In the genomic region with DNA sequence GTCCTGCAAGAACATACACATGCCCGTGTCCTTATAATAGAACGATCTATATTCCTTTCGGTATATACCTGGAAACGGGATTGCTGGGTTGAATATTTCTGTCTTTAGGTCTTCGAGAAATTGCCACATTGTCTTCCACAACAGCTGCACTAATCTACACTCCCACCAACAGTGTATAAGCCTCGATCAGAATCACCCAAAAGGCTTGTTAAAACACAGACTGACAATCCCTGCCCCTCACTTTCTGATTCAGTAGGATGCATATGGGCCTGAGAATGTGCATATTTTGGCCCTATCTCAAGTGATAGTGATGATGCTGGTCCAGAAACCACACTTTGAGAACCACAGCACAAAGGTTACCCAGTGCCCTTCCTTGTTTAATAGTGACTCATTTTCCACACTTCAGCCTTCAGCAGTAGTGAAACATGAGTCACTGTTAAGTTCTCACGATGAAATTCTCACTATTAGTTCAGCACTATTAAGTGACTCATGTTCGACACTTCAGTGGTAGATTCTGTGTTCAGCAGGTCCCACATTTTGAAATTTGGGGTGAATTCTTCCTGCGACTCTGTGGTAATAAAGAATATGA, we compare ENCODE assay signal across 10 cellular contexts.
DNase-seq lines count a peak whose midpoint lies in the region; ATAC-seq and TF ChIP-seq lines count a peak whose summit lies in the region.
"Had no signal": no experiment of that assay in that cellular context is flagged by ENCODE, and none has a peak within 500 bp of the region (broad histone marks: within the 10 kb centered on the region; RNA-seq: fewer than 3 reads in every experiment).

No MANE protein-coding gene starts in this region.

- DNase-seq in GM13976 (ENCODE audit: low spot score): peak; percentile 34
- DNase-seq in fibroblast of mammary gland (ENCODE audit: low read depth): peak; percentile 47
- DNase-seq in NCI-H2227 (lab: John Stamatoyannopoulos, UW; ENCODE audit: unreplicated experiment): no peak
- DNase-seq in hepatic stellate cell (ENCODE audit: low spot score): no peak
- DNase-seq in activated CD4-positive, CD25-positive, alpha-beta regulatory T cell (lab: John Stamatoyannopoulos, UW): no peak
- DNase-seq: NCI-H1048, SHP77 treated with DMSO at 0.1 percent for 48 hours had no signal

- no peak overlapping the region for H3K4me3 ChIP-seq in fibroblast of mammary gland (ENCODE audit: control insufficient read depth, low read depth, low read length)

- no peak for TF ChIP-seq CTCF in GM13976 (IDR thresholded peaks at IDR 0.05; ENCODE audit: borderline replicate concordance, control extremely low read depth, extremely low read depth, insufficient read depth, missing control alignments)
- TF ChIP-seq CTCF in fibroblast of mammary gland (conservative IDR thresholded peaks at IDR 0.05; ENCODE audit: control insufficient read depth, insufficient read depth, low read depth, low read length): no peak

- in situ Hi-C loops in GM13976 (cut with MboI; ENCODE audit: low sequenced_read_pairs, unreplicated experiment): no loop called here

- ATAC-seq in GM19455 (IDR thresholded peaks at IDR 0.05; ENCODE audit: unreplicated experiment) (peak; percentile 61), HG03442 (IDR thresholded peaks at IDR 0.05; ENCODE audit: unreplicated experiment) (peak; percentile 92), HG03521 (IDR thresholded peaks at IDR 0.05; ENCODE audit: unreplicated experiment) (no peak)

Comparison
In these comparisons a context has a peak if more than half of its experiments do, and no peak if none do; other contexts are left out.
1. DNase-seq: peak in GM13976 (single experiment) and fibroblast of mammary gland (single experiment); none in NCI-H2227 (single experiment), hepatic stellate cell (single experiment) and activated CD4-positive, CD25-positive, alpha-beta regulatory T cell (0 of 4).